Comparison of ENCODE assay signal across 19 cellular contexts in the genomic region with DNA sequence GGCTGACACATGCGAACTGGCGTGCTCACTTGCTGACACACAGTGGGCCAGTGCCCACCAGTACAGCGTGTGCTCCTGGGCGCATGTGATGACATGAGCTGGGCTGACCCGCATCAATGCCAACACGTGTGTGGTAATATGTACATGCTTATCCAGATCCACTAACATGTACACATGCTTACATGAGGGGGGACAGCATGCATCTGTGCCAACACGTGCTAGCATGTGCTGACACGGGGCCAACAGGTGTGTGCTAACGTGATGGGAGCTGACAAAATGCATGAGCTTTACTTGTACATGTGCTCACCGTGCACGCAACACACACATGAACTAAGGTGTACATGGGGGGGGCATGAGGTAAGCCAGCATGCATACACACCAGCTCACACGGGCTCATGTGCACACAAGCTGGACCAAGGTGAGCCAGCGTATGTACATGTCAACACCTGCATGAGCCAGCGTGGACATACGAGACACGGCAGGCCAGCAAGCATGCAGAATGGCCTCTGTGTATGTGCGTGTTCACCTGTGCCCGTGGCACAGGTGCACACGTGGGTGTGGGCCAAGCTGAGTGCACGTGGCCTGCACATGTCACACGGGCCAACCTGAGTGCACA. TPM values are rescaled to one million over a fixed set of nuclear protein-coding genes. Genes with fewer than 3 reads are reported as not detected.
DNase-seq lines count a peak whose midpoint lies in the region; ATAC-seq, FAIRE-seq and TF ChIP-seq lines count a peak whose summit lies in the region.
"Had no signal": no experiment of that assay in that cellular context is flagged by ENCODE, and none has a peak within 500 bp of the region (broad histone marks: within the 10 kb centered on the region; RNA-seq: fewer than 3 reads in every experiment).

No MANE protein-coding gene starts in this region.

- intact Hi-C loops in sciatic nerve (cut with DNase I) = no loop called here

- no peaks in the 10 kb centered on the region for H3K9me3 Mint-ChIP-seq in effector memory CD8-positive, alpha-beta T cell
- H3K9me3 Mint-ChIP-seq: HFFc6 had no signal

- H3K4me1 ChIP-seq in hepatocyte (ENCODE audit: insufficient read depth) = no peaks in the 10 kb centered on the region
- H3K4me1 ChIP-seq in small intestine (ENCODE audit: control insufficient read depth in 2 of 2, insufficient read depth in 1 of 2, low read depth in 1 of 2, low read length in 1 of 2) = no peaks in the 10 kb centered on the region

- ATAC-seq in sciatic nerve (no peak), HG02623 (IDR thresholded peaks at IDR 0.05; ENCODE audit: unreplicated experiment) (no peak)
- ATAC-seq in effector memory CD8-positive, alpha-beta T cell (replicated peaks) = no peak
- ATAC-seq: activated CD4-positive, CD25-positive, alpha-beta regulatory T cell treated with anti-CD3 and anti-CD28 coated beads, Interleukin-2, amount 50 U/mL, for 24 hours; esophagus mucosa had no signal

- peaks cover 6% of the 10 kb centered on the region for H4K20me1 ChIP-seq in hepatocyte (ENCODE audit: insufficient read depth, poor library complexity, severe bottlenecking)

- H3K9me3 ChIP-seq in hepatocyte (ENCODE audit: low read depth) (no peaks in the 10 kb centered on the region), small intestine (ENCODE audit: control insufficient read depth, low read depth) (no peaks in the 10 kb centered on the region)
- H3K9me3 ChIP-seq: suprapubic skin had no signal

- FAIRE-seq in small intestine (lab: Jason Lieb, UNC) = no peak
- no peak for FAIRE-seq in GM19239 (lab: Jason Lieb, UNC)
- FAIRE-seq: keratinocyte had no signal

- H3K4me3 ChIP-seq in hepatocyte (no peak overlapping the region), small intestine (ENCODE audit: low read depth in 1 of 2, low read length in 2 of 2) (no peak overlapping the region)
- H3K4me3 ChIP-seq: suprapubic skin had no signal

- H3K36me3 Mint-ChIP-seq in effector memory CD8-positive, alpha-beta T cell (ENCODE audit: insufficient read depth) = peaks cover 6% of the 10 kb centered on the region

- no peaks in the 10 kb centered on the region for H3K9me2 ChIP-seq in hepatocyte (replicated peaks; ENCODE audit: insufficient read depth)

- H3K4me2 ChIP-seq in hepatocyte = no peak overlapping the region

- DNase-seq in HuH-7.5 (ENCODE audit: low spot score) (peak; percentile 9), hepatocyte (ENCODE audit: low spot score) (peak; percentile 2), sciatic nerve (ENCODE audit: low spot score) (peak; percentile 53), small intestine (no peak), GM19239 (ENCODE audit: insufficient read length, low spot score) (no peak)
- DNase-seq in activated naive CD4-positive, alpha-beta T cell treated with anti-CD3 and anti-CD28 coated beads, Interleukin-2, amount 50 U/mL, for 16 hours = peak; percentile 5
- no peak for DNase-seq in effector memory CD8-positive, alpha-beta T cell
- DNase-seq: DMS 273 treated with DMSO at 0.1 percent for 48 hours, HFFc6, midbrain, NCI-H1105, NCI-H345, nucleus accumbens, SIG-M5 had no signal

- H3K27ac Mint-ChIP-seq in effector memory CD8-positive, alpha-beta T cell = no peak overlapping the region
- H3K27ac Mint-ChIP-seq: HFFc6 had no signal

- H3K36me3 ChIP-seq in hepatocyte (replicated peaks; ENCODE audit: insufficient read depth, low read depth) (no peaks in the 10 kb centered on the region), small intestine (ENCODE audit: control insufficient read depth in 2 of 2, insufficient read depth in 2 of 2, low read length in 2 of 2) (no peaks in the 10 kb centered on the region)

- H3K27me3 ChIP-seq in hepatocyte (no peaks in the 10 kb centered on the region), small intestine (ENCODE audit: control insufficient read depth in 2 of 2, insufficient read depth in 2 of 2, low read length in 2 of 2) (no peaks in the 10 kb centered on the region)
- H3K27me3 ChIP-seq: suprapubic skin had no signal

- no peak overlapping the region for H3K4me3 Mint-ChIP-seq in effector memory CD8-positive, alpha-beta T cell
- H3K4me3 Mint-ChIP-seq: HFFc6 had no signal

- no peaks in the 10 kb centered on the region for H3K27me3 Mint-ChIP-seq in effector memory CD8-positive, alpha-beta T cell

- TF ChIP-seq CTCF in hepatocyte (IDR thresholded peaks at IDR 0.05; ENCODE audit: poor library complexity) = no peak

- no peaks in the 10 kb centered on the region for H3K4me1 Mint-ChIP-seq in effector memory CD8-positive, alpha-beta T cell (ENCODE audit: low read depth in 2 of 2)

- 99% methylated on average over 21 of the region's 21 CpGs for WGBS in hepatocyte (ENCODE audit: low lambda C conversion rate, missing lambda C conversion rate)
- WGBS in small intestine, 3 donors = 92 to 96% (median 95%) methylated on average over 21 of the region's 21 CpGs

- H2AFZ ChIP-seq in hepatocyte = no peak overlapping the region

- H3K79me2 ChIP-seq in hepatocyte = no peaks in the 10 kb centered on the region

- H3K27ac ChIP-seq in hepatocyte = no peak overlapping the region
- H3K27ac ChIP-seq in small intestine (ENCODE audit: low read depth in 1 of 2, low read length in 1 of 2) = no peak overlapping the region
- H3K27ac ChIP-seq: suprapubic skin had no signal

RNA-seq across cellular contexts. Expression of gene GPC1, which starts 28.5 kb away (rescaled TPM):
- 57.8 and 71.4 TPM in 2 replicates for total RNA-seq in hepatocyte
- 141 and 142 TPM in 2 replicates for polyA plus RNA-seq in hepatocyte
- total RNA-seq in sciatic nerve = 85.4 TPM
- 10 to 100 TPM in 1 of 3 donors, 1 to 10 TPM in 1, under 1 TPM in 1; 0.89 to 15.5 (median 2.7) TPM for polyA plus RNA-seq in small intestine

Comparison
In these comparisons a context has a peak if more than half of its experiments do, and no peak if none do; other contexts are left out.
1. DNase-seq: peak in HuH-7.5 (single experiment), activated naive CD4-positive, alpha-beta T cell treated with anti-CD3 and anti-CD28 coated beads, Interleukin-2, amount 50 U/mL, for 16 hours (single experiment), hepatocyte (single experiment) and sciatic nerve (single experiment); none in small intestine (single experiment), effector memory CD8-positive, alpha-beta T cell (0 of 3) and GM19239 (single experiment).